ENCODE assay signal across 8 cellular contexts in the genomic region with DNA sequence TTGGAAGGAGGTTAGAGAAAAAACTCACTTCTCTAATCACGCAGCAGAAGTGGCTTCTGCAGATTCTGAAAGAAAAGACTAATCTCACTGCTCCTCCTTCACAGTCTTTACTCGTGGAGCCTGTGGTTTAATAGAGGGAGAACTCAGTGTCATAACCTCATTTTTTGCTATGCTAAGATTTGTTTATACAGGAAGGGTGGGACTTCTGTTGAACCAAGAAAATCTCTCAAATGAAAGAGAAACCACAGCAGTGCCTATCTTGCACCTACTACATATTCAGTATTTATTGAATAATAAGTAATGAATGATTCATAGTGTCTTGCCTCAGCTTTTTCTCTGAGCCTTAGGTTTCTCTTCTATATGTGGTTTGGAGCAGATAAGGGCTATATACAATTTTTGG.
DNase-seq lines count a peak whose midpoint lies in the region; ATAC-seq, FAIRE-seq and TF ChIP-seq lines count a peak whose summit lies in the region.
"Had no signal": no experiment of that assay in that cellular context is flagged by ENCODE, and none has a peak within 500 bp of the region (broad histone marks: within the 10 kb centered on the region; RNA-seq: fewer than 3 reads in every experiment).

No MANE protein-coding gene starts in this region.

- CTCF ChIA-PET in WTC11 (lab: Charles Lee): no interaction called here

- DNase-seq in GM19238 (ENCODE audit: insufficient read length, low spot score) (peak; percentile 2), WTC11 (ENCODE audit: low spot score) (no peak), nephron progenitor cell (no peak), Ammon's horn (ENCODE audit: low spot score) (no peak), SW 1271 (lab: John Stamatoyannopoulos, UW) (no peak), HTR-8/SVneo (ENCODE audit: insufficient read length, low spot score) (no peak)
- DNase-seq: Karpas-422 had no signal

- TF ChIP-seq CTCF in WTC11 (IDR thresholded peaks at IDR 0.05) (no peak), nephron progenitor cell (IDR thresholded peaks at IDR 0.05) (no peak)

- H3K27me3 Mint-ChIP-seq in WTC11 (ENCODE audit: low read depth): no peaks in the 10 kb centered on the region
- no peaks in the 10 kb centered on the region for H3K27me3 Mint-ChIP-seq in nephron progenitor cell (ENCODE audit: low read depth, poor library complexity)

- H3K4me1 Mint-ChIP-seq in WTC11: peaks cover 8% of the 10 kb centered on the region
- H3K4me1 Mint-ChIP-seq in nephron progenitor cell: peaks cover 13% of the 10 kb centered on the region

- POLR2A ChIA-PET in WTC11 (lab: Charles Lee): no interaction called here

- ATAC-seq in HG02763 (IDR thresholded peaks at IDR 0.05; ENCODE audit: unreplicated experiment) (peak; percentile 40), WTC11 (no peak)

- no peak for FAIRE-seq in HTR-8/SVneo (lab: Jason Lieb, UNC)

- H3K36me3 Mint-ChIP-seq in WTC11 (peaks cover 2% of the 10 kb centered on the region; the same call in 1 of the 2 replicates), nephron progenitor cell (ENCODE audit: low read depth) (peaks cover 12% of the 10 kb centered on the region)

- H3K4me3 Mint-ChIP-seq in WTC11 (no peak overlapping the region), nephron progenitor cell (no peak overlapping the region)

- H3K27ac Mint-ChIP-seq in WTC11 (peak overlapping the region; percentile 66; the same call in 1 of the 2 replicates), nephron progenitor cell (peak overlapping the region; percentile 20)

- peaks cover 17% of the 10 kb centered on the region for H3K9me3 Mint-ChIP-seq in WTC11
- H3K9me3 Mint-ChIP-seq in nephron progenitor cell: peaks cover 27% of the 10 kb centered on the region

TF ChIP-seq in WTC11, 78 proteins besides CTCF, POLR2A, EP300 and RAD21:
- no peak for TF ChIP-seq GTF2I (CRISPR knock-in tag; conservative IDR thresholded peaks at IDR 0.05)
- TF ChIP-seq MYBL2 (CRISPR knock-in tag; IDR thresholded peaks at IDR 0.05): no peak
TF ChIP-seq in WTC11: peak in this region for 0.
